In genomic region chr17:82551779-82552457, GRCh38 we compare ENCODE assay signal across 8 cellular contexts. TPM values are rescaled to one million over a fixed set of nuclear protein-coding genes. Genes with fewer than 3 reads are reported as not detected.
A peak's percentile ranks its signal among the peaks of the same experiment; 100 is the strongest.
DNase-seq lines count a peak whose midpoint lies in the region; ATAC-seq and TF ChIP-seq lines count a peak whose summit lies in the region.

No MANE protein-coding gene starts in this region.

- ATAC-seq in body of pancreas: peak; percentile 80

- H3K9me3 ChIP-seq in body of pancreas: no peaks in the 10 kb centered on the region

- TF ChIP-seq POLR2A in body of pancreas (IDR thresholded peaks at IDR 0.05): no peak

- WGBS in body of pancreas, 2 donors: 34 to 39% methylated on average over 9 to 13 of the region's 13 CpGs

- peak; percentile 68 for TF ChIP-seq CTCF in HFF-Myc (IDR thresholded peaks at IDR 0.05; ENCODE audit: low read depth, low read length, missing control alignments)
- TF ChIP-seq CTCF in VCaP (conservative IDR thresholded peaks at IDR 0.05): peak; percentile 86
- TF ChIP-seq CTCF in body of pancreas (IDR thresholded peaks at IDR 0.05): peak; percentile 71 to 82 (median 77)

- H3K27ac ChIP-seq in VCaP (peak overlapping the region; percentile 64), body of pancreas (no peak overlapping the region)

- peaks cover 57% of the 10 kb centered on the region for H3K4me1 ChIP-seq in body of pancreas

- intact Hi-C loops in body of pancreas (cut with DNase I): no loop called here

- DNase-seq in GM03348 (ENCODE audit: low spot score) (peak; percentile 90), HFF-Myc (ENCODE audit: extremely low read depth, low read depth) (no peak), NCI-H146 (lab: John Stamatoyannopoulos, UW) (peak; percentile 58), body of pancreas (peak; percentile 77 to 84 (median 82)), kidney tubule cell (ENCODE audit: low spot score) (peak; percentile 83), cortex of kidney (lab: John Stamatoyannopoulos, UW) (no peak)
- DNase-seq in stimulated activated CD4-positive, alpha-beta T cell treated with anti-CD3 and anti-CD28 coated beads, TNF-alpha, amount 100 ng/mL, for 24 hours (ENCODE audit: low read depth in 3 of 3): peak; percentile 47 to 76 (median 57)

- no peaks in the 10 kb centered on the region for H3K27me3 ChIP-seq in body of pancreas

- H3K4me3 ChIP-seq in HFF-Myc (replicated peaks; ENCODE audit: low read depth, low read length) (no peak overlapping the region), body of pancreas (no peak overlapping the region)

- no peaks in the 10 kb centered on the region for H3K36me3 ChIP-seq in body of pancreas (replicated peaks in 1 of 2; ENCODE audit: insufficient read depth in 1 of 2, low read depth in 2 of 2)

RNA-seq across cellular contexts. Expression of gene FOXK2, which starts 32.4 kb away (rescaled TPM):
- total RNA-seq in body of pancreas: 10 to 100 TPM; 10.6 to 25.1 TPM

Comparison
In these comparisons a context has a peak if more than half of its experiments do, and no peak if none do; other contexts are left out.
1. DNase-seq: peak in GM03348 (single experiment), NCI-H146 (single experiment), body of pancreas (4 of 4), kidney tubule cell (single experiment) and stimulated activated CD4-positive, alpha-beta T cell treated with anti-CD3 and anti-CD28 coated beads, TNF-alpha, amount 100 ng/mL, for 24 hours (3 of 3); none in HFF-Myc (single experiment) and cortex of kidney (single experiment).
2. Peak in every context shown above with its lines, with median percentiles within 50 percentile points of each other: CTCF ChIP-seq.